In genomic region chr17:6069611-6070279, GRCh38 we compare ENCODE assay signal across 1 cellular context.
TF ChIP-seq lines count a peak whose summit lies in the region.

No MANE protein-coding gene starts in this region.

TF ChIP-seq in SK-N-SH treated with all-trans-retinoic acid at 6 μM for 48 hours, 23 proteins besides CTCF, POLR2A, EP300 and RAD21 (continued from another document):
- no peak for TF ChIP-seq PATZ1 (CRISPR knock-in tag; IDR thresholded peaks at IDR 0.05; ENCODE audit: borderline replicate concordance)
